ENCODE assay signal across 6 cellular contexts in genomic region chr17:50534222-50534978, GRCh38. TPM values are rescaled to one million over a fixed set of nuclear protein-coding genes. Genes with fewer than 3 reads are reported as not detected.
DNase-seq lines count a peak whose midpoint lies in the region; ATAC-seq and TF ChIP-seq lines count a peak whose summit lies in the region.

No MANE protein-coding gene starts in this region.

- peak overlapping the region; percentile 83 to 85 for H3K27ac ChIP-seq in prostate gland

- H3K9me3 ChIP-seq in prostate gland = no peaks in the 10 kb centered on the region

- ATAC-seq in HG02759 (IDR thresholded peaks at IDR 0.05; ENCODE audit: unreplicated experiment) (no peak), HG03045 (IDR thresholded peaks at IDR 0.05; ENCODE audit: unreplicated experiment) (no peak)

- H3K4me1 ChIP-seq in prostate gland (replicated peaks) = peaks cover 11% of the 10 kb centered on the region

- H3K27me3 ChIP-seq in prostate gland (replicated peaks; ENCODE audit: insufficient read depth) = no peaks in the 10 kb centered on the region

- H3K4me3 ChIP-seq in cardiac fibroblast (replicated peaks in 1 of 2; ENCODE audit: low read depth in 2 of 2, low read length in 2 of 2) = no peak overlapping the region
- H3K4me3 ChIP-seq in prostate gland = peak overlapping the region; percentile 53 to 64

- DNase-seq in cardiac fibroblast (ENCODE audit: low read depth in 2 of 2) (no peak), prostate gland (ENCODE audit: low spot score) (peak; percentile 74), NCI-H1105 treated with DMSO at 0.1 percent for 48 hours (lab: John Stamatoyannopoulos, UW) (no peak)

- WGBS in prostate gland = 29% methylated on average over 24 of the region's 24 CpGs

- TF ChIP-seq CTCF in LNCAP (IDR thresholded peaks at IDR 0.05) = peak; percentile 52
- TF ChIP-seq CTCF in cardiac fibroblast (IDR thresholded peaks at IDR 0.05; ENCODE audit: low read depth, low read length) = peak; percentile 29
- TF ChIP-seq CTCF in prostate gland (IDR thresholded peaks at IDR 0.05) = peak in 3 of 4 experiments; percentile 37 to 77 (median 73)

- peak; percentile 87 for TF ChIP-seq POLR2A in prostate gland (IDR thresholded peaks at IDR 0.05)

- H3K36me3 ChIP-seq in prostate gland = peaks cover 0 to 3% of the 10 kb centered on the region in 2 donors

- intact Hi-C loops in prostate gland (cut with DNase I) = no loop called here

RNA-seq across cellular contexts. Expression of gene EPN3, which starts 1.9 kb away (rescaled TPM):
- 100 to 1,000 TPM in 1 of 2 donors, 10 to 100 TPM in 1; 60.8 to 108 TPM for total RNA-seq in prostate gland

RNA-seq across cellular contexts. Expression of gene SPATA20, which starts 12.6 kb away (rescaled TPM):
- total RNA-seq in prostate gland = 100 to 1,000 TPM; 188 to 208 TPM

RNA-seq across cellular contexts. Expression of gene CACNA1G, which starts 26.1 kb away (rescaled TPM):
- total RNA-seq in prostate gland = 1 to 10 TPM; 3.4 to 6.6 TPM

RNA-seq across cellular contexts. Expression of gene MYCBPAP, which starts 26.2 kb away (rescaled TPM):
- 10 to 100 TPM in 1 of 2 donors, under 1 TPM in 1; 0.14 to 12.6 TPM for total RNA-seq in prostate gland

RNA-seq across cellular contexts. Expression of gene RSAD1, which starts 55.7 kb away (rescaled TPM):
- total RNA-seq in prostate gland = 10 to 100 TPM; 33.7 to 44.1 TPM

Comparison
In these comparisons a context has a peak if more than half of its experiments do, and no peak if none do; other contexts are left out.
1. H3K4me3 ChIP-seq: peak in prostate gland (2 of 2); none in cardiac fibroblast (0 of 2).
2. Peak in every context shown above with its lines, with median percentiles within 50 percentile points of each other: CTCF ChIP-seq.